Comparison of ENCODE assay signal across 8 cellular contexts in genomic region chr19:35153701-35154534, GRCh38. TPM values are rescaled to one million over a fixed set of nuclear protein-coding genes. Genes with fewer than 3 reads are reported as not detected.
DNase-seq lines count a peak whose midpoint lies in the region; ATAC-seq lines count a peak whose summit lies in the region.

No MANE protein-coding gene starts in this region.

- DNase-seq in Kasumi-1 (lab: John Stamatoyannopoulos, UW) (peak; percentile 39 to 64), mucosa of gallbladder (ENCODE audit: low spot score) (no peak), amniotic stem cell (lab: John Stamatoyannopoulos, UW) (no peak)
- peak; percentile 93 for DNase-seq in activated CD4-positive, alpha-beta T cell treated with anti-CD3 and anti-CD28 coated beads, Interleukin-2, amount 10 ng/mL, durations not matched to agents 24 days and 14 days
- DNase-seq in stimulated activated effector memory CD8-positive, alpha-beta T cell treated with anti-CD3 and anti-CD28 coated beads, Interleukin-12 subunit alpha, Interleukin-12 subunit beta, amount 100 ng/mL, for 72 hours (ENCODE audit: low spot score in 2 of 2) = peak; percentile 65 to 84

- H3K4me3 Mint-ChIP-seq in activated CD4-positive, alpha-beta T cell treated with anti-CD3 and anti-CD28 coated beads, Interleukin-2, amount 10 ng/mL, durations not matched to agents 24 days and 14 days = peak overlapping the region; percentile 100
- peak overlapping the region; percentile 100 for H3K4me3 Mint-ChIP-seq in stimulated activated effector memory CD8-positive, alpha-beta T cell treated with anti-CD3 and anti-CD28 coated beads, Interleukin-12 subunit alpha, Interleukin-12 subunit beta, amount 100 ng/mL, for 72 hours

- H3K36me3 Mint-ChIP-seq in activated CD4-positive, alpha-beta T cell treated with anti-CD3 and anti-CD28 coated beads, Interleukin-2, amount 10 ng/mL, durations not matched to agents 24 days and 14 days (ENCODE audit: low read depth) = peaks cover 39% of the 10 kb centered on the region
- H3K36me3 Mint-ChIP-seq in stimulated activated effector memory CD8-positive, alpha-beta T cell treated with anti-CD3 and anti-CD28 coated beads, Interleukin-12 subunit alpha, Interleukin-12 subunit beta, amount 100 ng/mL, for 72 hours = peaks cover 44% of the 10 kb centered on the region

- peaks cover 34% of the 10 kb centered on the region for H3K27me3 ChIP-seq in ectodermal cell (ENCODE audit: control insufficient read depth, insufficient read depth, low read length, poor library complexity, severe bottlenecking)
- peaks cover 4 to 40% of the 10 kb centered on the region in 2 donors for H3K27me3 ChIP-seq in muscle layer of colon (ENCODE audit: control insufficient read depth in 1 of 2, insufficient read depth in 2 of 2, low read length in 2 of 2)

- H3K4me1 ChIP-seq in ectodermal cell (ENCODE audit: control insufficient read depth, insufficient read depth, low read length) (peaks cover 14% of the 10 kb centered on the region), muscle layer of colon (ENCODE audit: insufficient read depth, low read length) (no peaks in the 10 kb centered on the region)

- peak overlapping the region; percentile 82 for H3K4me3 ChIP-seq in GM08714 (ENCODE audit: low read length)
- H3K4me3 ChIP-seq in ectodermal cell (ENCODE audit: insufficient read depth, low read depth, low read length) = peak overlapping the region; percentile 41
- H3K4me3 ChIP-seq in muscle layer of colon (ENCODE audit: low read depth in 1 of 2, low read length in 2 of 2) = peak overlapping the region; percentile 18 to 59

- WGBS in ectodermal cell, 2 experiments = 3% methylated on average over 36 of the region's 36 CpGs

- intact Hi-C loops in activated CD4-positive, alpha-beta T cell treated with anti-CD3 and anti-CD28 coated beads, Interleukin-2, amount 10 ng/mL, durations not matched to agents 24 days and 14 days (cut with micrococcal nuclease) = loop anchor here (1.0 to 2.0 kb wide), 2 partner anchors 52 to 115 kb away; partner anchors contain the start of gene USF2

- H3K4me1 Mint-ChIP-seq in activated CD4-positive, alpha-beta T cell treated with anti-CD3 and anti-CD28 coated beads, Interleukin-2, amount 10 ng/mL, durations not matched to agents 24 days and 14 days = peaks cover 39% of the 10 kb centered on the region
- peaks cover 42% of the 10 kb centered on the region for H3K4me1 Mint-ChIP-seq in stimulated activated effector memory CD8-positive, alpha-beta T cell treated with anti-CD3 and anti-CD28 coated beads, Interleukin-12 subunit alpha, Interleukin-12 subunit beta, amount 100 ng/mL, for 72 hours

- H3K27me3 Mint-ChIP-seq in activated CD4-positive, alpha-beta T cell treated with anti-CD3 and anti-CD28 coated beads, Interleukin-2, amount 10 ng/mL, durations not matched to agents 24 days and 14 days = peaks cover 4% of the 10 kb centered on the region

- no peak overlapping the region for H3K27ac ChIP-seq in ectodermal cell (ENCODE audit: insufficient read depth, low read depth, low read length, poor library complexity, severe bottlenecking)
- no peak overlapping the region for H3K27ac ChIP-seq in muscle layer of colon (ENCODE audit: low read depth, low read length)

- H3K9ac ChIP-seq in muscle layer of colon (ENCODE audit: low read length) = no peak overlapping the region

- no peaks in the 10 kb centered on the region for H3K9me3 Mint-ChIP-seq in activated CD4-positive, alpha-beta T cell treated with anti-CD3 and anti-CD28 coated beads, Interleukin-2, amount 10 ng/mL, durations not matched to agents 24 days and 14 days
- no peaks in the 10 kb centered on the region for H3K9me3 Mint-ChIP-seq in stimulated activated effector memory CD8-positive, alpha-beta T cell treated with anti-CD3 and anti-CD28 coated beads, Interleukin-12 subunit alpha, Interleukin-12 subunit beta, amount 100 ng/mL, for 72 hours

- H3K27ac Mint-ChIP-seq in activated CD4-positive, alpha-beta T cell treated with anti-CD3 and anti-CD28 coated beads, Interleukin-2, amount 10 ng/mL, durations not matched to agents 24 days and 14 days = peak overlapping the region; percentile 100
- peak overlapping the region; percentile 99 for H3K27ac Mint-ChIP-seq in stimulated activated effector memory CD8-positive, alpha-beta T cell treated with anti-CD3 and anti-CD28 coated beads, Interleukin-12 subunit alpha, Interleukin-12 subunit beta, amount 100 ng/mL, for 72 hours

- no peaks in the 10 kb centered on the region for H3K9me3 ChIP-seq in ectodermal cell (ENCODE audit: control insufficient read depth, low read length)
- no peaks in the 10 kb centered on the region for H3K9me3 ChIP-seq in muscle layer of colon (ENCODE audit: low read length)

- H3K36me3 ChIP-seq in ectodermal cell (ENCODE audit: control insufficient read depth, insufficient read depth, low read length) = no peaks in the 10 kb centered on the region
- H3K36me3 ChIP-seq in muscle layer of colon (ENCODE audit: insufficient read depth, low read length) = peaks cover 6% of the 10 kb centered on the region

- ATAC-seq in stimulated activated effector memory CD8-positive, alpha-beta T cell treated with anti-CD3 and anti-CD28 coated beads, Interleukin-12 subunit alpha, Interleukin-12 subunit beta, amount 100 ng/mL, for 72 hours = peak; percentile 71

RNA-seq across cellular contexts. Expression of gene FXYD5, which starts 0.6 kb away (rescaled TPM):
- 273 and 286 TPM in 2 replicates for total RNA-seq in activated CD4-positive, alpha-beta T cell treated with anti-CD3 and anti-CD28 coated beads, Interleukin-2, amount 10 ng/mL, durations not matched to agents 24 days and 14 days
- polyA plus RNA-seq in ectodermal cell (2013, experiment 1 of 4) = 42.1 TPM
- 31.4 TPM for polyA plus RNA-seq in ectodermal cell (2013, experiment 2 of 4)
- 37.2 TPM for polyA plus RNA-seq in ectodermal cell (2013, experiment 3 of 4)
- polyA plus RNA-seq in ectodermal cell (2013, experiment 4 of 4) = 44.3 TPM
- 88.4 TPM for total RNA-seq in mucosa of gallbladder

RNA-seq across cellular contexts. Expression of gene FXYD7, which starts 10.9 kb away (rescaled TPM):
- 0.23 TPM in 1 of 2 replicates, not detected in the other for total RNA-seq in activated CD4-positive, alpha-beta T cell treated with anti-CD3 and anti-CD28 coated beads, Interleukin-2, amount 10 ng/mL, durations not matched to agents 24 days and 14 days
- polyA plus RNA-seq in ectodermal cell (2013, experiment 1 of 4) = 6.0 TPM
- 4.4 TPM for polyA plus RNA-seq in ectodermal cell (2013, experiment 2 of 4)
- polyA plus RNA-seq in ectodermal cell (2013, experiment 3 of 4) = 5.6 TPM
- 7.8 TPM for polyA plus RNA-seq in ectodermal cell (2013, experiment 4 of 4)
- total RNA-seq in mucosa of gallbladder = not detected

RNA-seq across cellular contexts. Expression of gene FXYD1, which starts 15.3 kb away (rescaled TPM):
- 0.79 TPM in 1 of 2 replicates, not detected in the other for total RNA-seq in activated CD4-positive, alpha-beta T cell treated with anti-CD3 and anti-CD28 coated beads, Interleukin-2, amount 10 ng/mL, durations not matched to agents 24 days and 14 days
- polyA plus RNA-seq in ectodermal cell (2013, experiment 1 of 4) = 4.2 TPM
- 4.9 TPM for polyA plus RNA-seq in ectodermal cell (2013, experiment 2 of 4)
- polyA plus RNA-seq in ectodermal cell (2013, experiment 3 of 4) = 2.2 TPM
- 7.2 TPM for polyA plus RNA-seq in ectodermal cell (2013, experiment 4 of 4)
- total RNA-seq in mucosa of gallbladder = 94.0 TPM

RNA-seq across cellular contexts. Expression of gene LGI4, which starts 19.1 kb away (rescaled TPM):
- total RNA-seq in activated CD4-positive, alpha-beta T cell treated with anti-CD3 and anti-CD28 coated beads, Interleukin-2, amount 10 ng/mL, durations not matched to agents 24 days and 14 days = 0.07 and 0.16 TPM in 2 replicates
- 3.1 TPM for polyA plus RNA-seq in ectodermal cell (2013, experiment 1 of 4)
- polyA plus RNA-seq in ectodermal cell (2013, experiment 2 of 4) = 3.0 TPM
- 4.4 TPM for polyA plus RNA-seq in ectodermal cell (2013, experiment 3 of 4)
- 4.3 TPM for polyA plus RNA-seq in ectodermal cell (2013, experiment 4 of 4)
- 8.9 TPM for total RNA-seq in mucosa of gallbladder

RNA-seq across cellular contexts. Expression of gene FXYD3, which starts 38.3 kb away (rescaled TPM):
- not detected in 2 replicates for total RNA-seq in activated CD4-positive, alpha-beta T cell treated with anti-CD3 and anti-CD28 coated beads, Interleukin-2, amount 10 ng/mL, durations not matched to agents 24 days and 14 days
- not detected for polyA plus RNA-seq in ectodermal cell (2013, experiment 1 of 4)
- polyA plus RNA-seq in ectodermal cell (2013, experiment 2 of 4) = not detected
- not detected for polyA plus RNA-seq in ectodermal cell (2013, experiment 3 of 4)
- not detected for polyA plus RNA-seq in ectodermal cell (2013, experiment 4 of 4)
- 139 TPM for total RNA-seq in mucosa of gallbladder

Comparison
In these comparisons a context has a peak if more than half of its experiments do, and no peak if none do; other contexts are left out.
1. DNase-seq: peak in Kasumi-1 (2 of 2), activated CD4-positive, alpha-beta T cell treated with anti-CD3 and anti-CD28 coated beads, Interleukin-2, amount 10 ng/mL, durations not matched to agents 24 days and 14 days (single experiment) and stimulated activated effector memory CD8-positive, alpha-beta T cell treated with anti-CD3 and anti-CD28 coated beads, Interleukin-12 subunit alpha, Interleukin-12 subunit beta, amount 100 ng/mL, for 72 hours (2 of 2); none in mucosa of gallbladder (single experiment) and amniotic stem cell (single experiment).
2. RNA of gene FXYD1, which starts 15.3 kb away (total RNA-seq): 94.0 TPM in mucosa of gallbladder (single experiment); 0.79 TPM in activated CD4-positive, alpha-beta T cell treated with anti-CD3 and anti-CD28 coated beads, Interleukin-2, amount 10 ng/mL, durations not matched to agents 24 days and 14 days; every median in the first group is over 10 times any median in the second.
3. Peak in every context shown above with its lines, with median percentiles within 50 percentile points of each other: H3K4me3 ChIP-seq.